In genomic region chr17:77480509-77481215, GRCh38 we compare ENCODE assay signal across 18 cellular contexts.
DNase-seq lines count a peak whose midpoint lies in the region; ATAC-seq and TF ChIP-seq lines count a peak whose summit lies in the region.
"Had no signal": no experiment of that assay in that cellular context is flagged by ENCODE, and none has a peak within 500 bp of the region (broad histone marks: within the 10 kb centered on the region; RNA-seq: fewer than 3 reads in every experiment).

No MANE protein-coding gene starts in this region.

- H3K27me3 ChIP-seq in GM23338 (ENCODE audit: insufficient read depth) = no peaks in the 10 kb centered on the region
- H3K27me3 ChIP-seq in Panc1 (ENCODE audit: control insufficient read depth, insufficient read depth, low read length) = no peaks in the 10 kb centered on the region
- H3K27me3 ChIP-seq in smooth muscle cell (ENCODE audit: low read depth) = no peaks in the 10 kb centered on the region
- H3K27me3 ChIP-seq: dorsolateral prefrontal cortex had no signal

- H3K4me2 ChIP-seq in GM23338 (no peak overlapping the region), smooth muscle cell (peak overlapping the region; percentile 67)

- H3K79me2 ChIP-seq in GM23338 (replicated peaks; ENCODE audit: insufficient read depth) = peaks cover 77% of the 10 kb centered on the region
- H3K79me2 ChIP-seq in smooth muscle cell (ENCODE audit: low read depth) = peaks cover 91% of the 10 kb centered on the region

- H2AFZ ChIP-seq in GM23338 (no peak overlapping the region), smooth muscle cell (ENCODE audit: low read depth) (no peak overlapping the region)

- no peak overlapping the region for H3K9ac ChIP-seq in smooth muscle cell (ENCODE audit: low read depth)

- CTCF ChIA-PET in Panc1 (lab: Charles Lee) = no interaction called here
- CTCF ChIA-PET in T-cell (lab: Charles Lee) = no interaction called here

- H3K27me3 Mint-ChIP-seq in GM23338 (ENCODE audit: insufficient read depth, low read depth, poor library complexity) (peaks cover 15% of the 10 kb centered on the region), glutamatergic neuron (ENCODE audit: unreplicated experiment) (peaks cover 19% of the 10 kb centered on the region), T-cell (no peaks in the 10 kb centered on the region)

- H3K36me3 Mint-ChIP-seq in GM23338 (ENCODE audit: low read depth) (peaks cover 15% of the 10 kb centered on the region), glutamatergic neuron (ENCODE audit: unreplicated experiment) (no peaks in the 10 kb centered on the region), T-cell (peaks cover 31% of the 10 kb centered on the region)

- H3K4me1 Mint-ChIP-seq in GM23338 (peaks cover 42% of the 10 kb centered on the region), glutamatergic neuron (ENCODE audit: low read depth, unreplicated experiment) (peaks cover 29% of the 10 kb centered on the region), T-cell (peaks cover 40 to 57% (median 55%) of the 10 kb centered on the region in 3 donors)

- H3F3A ChIP-seq in GM23338 (replicated peaks; ENCODE audit: low read depth) (peaks cover 6% of the 10 kb centered on the region; the same call in 1 of the 2 replicates), smooth muscle cell (ENCODE audit: low read depth) (peaks cover 24% of the 10 kb centered on the region)

- no peaks in the 10 kb centered on the region for H3K36me3 ChIP-seq in GM23338 (ENCODE audit: insufficient read depth)
- no peaks in the 10 kb centered on the region for H3K36me3 ChIP-seq in Panc1 (ENCODE audit: control insufficient read depth, insufficient read depth, low read length)
- H3K36me3 ChIP-seq in smooth muscle cell (ENCODE audit: low read depth) = no peaks in the 10 kb centered on the region

- H3K27ac ChIP-seq in GM23338 (ENCODE audit: low read depth) (no peak overlapping the region; the same call in 1 of the 2 replicates), Panc1 (ENCODE audit: low read length) (no peak overlapping the region), smooth muscle cell (ENCODE audit: low read depth) (peak overlapping the region; percentile 42)

- TF ChIP-seq CTCF in GM23338 (conservative IDR thresholded peaks at IDR 0.05; ENCODE audit: low read depth in 2 of 2) = no peak
- TF ChIP-seq CTCF in Panc1 (IDR thresholded peaks at IDR 0.05) = no peak
- TF ChIP-seq CTCF in glutamatergic neuron (IDR thresholded peaks at IDR 0.05; ENCODE audit: partially characterized antibody, unreplicated experiment) = no peak
- no peak for TF ChIP-seq CTCF in smooth muscle cell (IDR thresholded peaks at IDR 0.05; ENCODE audit: borderline replicate concordance, insufficient read depth, poor library complexity, severe bottlenecking)

- H3K27ac Mint-ChIP-seq in GM23338 (no peak overlapping the region), glutamatergic neuron (ENCODE audit: unreplicated experiment) (peak overlapping the region; percentile 94), T-cell (no peak overlapping the region)

- H3K4me3 Mint-ChIP-seq in GM23338 (no peak overlapping the region), glutamatergic neuron (ENCODE audit: unreplicated experiment) (no peak overlapping the region), T-cell (no peak overlapping the region)
- H3K4me3 Mint-ChIP-seq: T-helper 1 cell treated with Interleukin-12 subunit alpha and Interleukin-12 subunit beta and Interleukin-4 antibody, amounts not matched to agents 30 μg/mL and 1 μg/mL, for 36 hours had no signal

- BruUV-seq in Panc1 (replicated peaks; lab: Mats Ljungman, UMichigan) = no TSS peak

- ATAC-seq in GM23338 (peak; percentile 31), Panc1 (peak; percentile 14), T-cell (replicated peaks in 1 of 4) (no peak), GM19035 (IDR thresholded peaks at IDR 0.05; ENCODE audit: unreplicated experiment) (no peak), GM19452 (IDR thresholded peaks at IDR 0.05; ENCODE audit: unreplicated experiment) (no peak)
- ATAC-seq: K562 had no signal

- H4K20me1 ChIP-seq in GM23338 (replicated peaks; ENCODE audit: insufficient read depth) = peaks cover 12% of the 10 kb centered on the region
- peaks cover 100% of the 10 kb centered on the region for H4K20me1 ChIP-seq in smooth muscle cell (ENCODE audit: low read depth)

- H3K9me2 ChIP-seq in GM23338 (ENCODE audit: insufficient read depth) = no peaks in the 10 kb centered on the region

- intact Hi-C loops in Panc1 (cut with micrococcal nuclease; ENCODE audit: unreplicated experiment) = no loop called here

- peaks cover 34% of the 10 kb centered on the region for H3K4me1 ChIP-seq in GM23338 (ENCODE audit: insufficient read depth)
- peaks cover 42% of the 10 kb centered on the region for H3K4me1 ChIP-seq in Panc1 (ENCODE audit: control insufficient read depth, insufficient read depth, low read length)
- H3K4me1 ChIP-seq in smooth muscle cell (ENCODE audit: low read depth) = peaks cover 37% of the 10 kb centered on the region

- no peak for DNase-seq in GM23338 (ENCODE audit: low spot score)
- no peak for DNase-seq in Panc1 (ENCODE audit: low read depth, low spot score)
- peak; percentile 42 for DNase-seq in glutamatergic neuron
- no peak for DNase-seq in smooth muscle cell (lab: John Stamatoyannopoulos, UW; ENCODE audit: unreplicated experiment)
- DNase-seq in T-cell = no peak
- DNase-seq: activated CD4-positive, CD25-positive, alpha-beta regulatory T cell treated with anti-CD3 and anti-CD28 coated beads, Interleukin-2, amount 50 U/mL, for 72 hours; amygdala; Caco-2; dorsolateral prefrontal cortex; foreskin fibroblast; islet precursor cell; NCI-H1417 treated with DMSO at 0.1 percent for 48 hours; NCI-H446; stimulated activated CD4-positive, alpha-beta T cell treated with anti-CD3 and anti-CD28 coated beads, Interleukin-4, amount 100 ng/mL, for 4 hours had no signal

- in situ Hi-C loops in Panc1 (cut with HindIII; ENCODE audit: low pct_unique_long_range_greater_than_20kb, low sequenced_read_pairs) = no loop called here

- H3K9me3 Mint-ChIP-seq in GM23338 (no peaks in the 10 kb centered on the region), glutamatergic neuron (ENCODE audit: unreplicated experiment) (peaks cover 15% of the 10 kb centered on the region), T-cell (no peaks in the 10 kb centered on the region)
- H3K9me3 Mint-ChIP-seq: T-helper 1 cell treated with Interleukin-12 subunit alpha and Interleukin-12 subunit beta and Interleukin-4 antibody, amounts not matched to agents 30 μg/mL and 1 μg/mL, for 36 hours had no signal

- 59% methylated on average over 25 of the region's 25 CpGs for WGBS in smooth muscle cell (ENCODE audit: low lambda C conversion rate)

- no peaks in the 10 kb centered on the region for H3K9me3 ChIP-seq in Panc1 (ENCODE audit: control insufficient read depth, insufficient read depth, low read depth, low read length)
- no peaks in the 10 kb centered on the region for H3K9me3 ChIP-seq in smooth muscle cell (replicated peaks; ENCODE audit: low read depth)
- H3K9me3 ChIP-seq: Caco-2 had no signal

- H3K4me3 ChIP-seq in GM23338 (no peak overlapping the region), Panc1 (ENCODE audit: low read depth in 2 of 2, low read length in 2 of 2) (no peak overlapping the region), smooth muscle cell (no peak overlapping the region)
- H3K4me3 ChIP-seq: dorsolateral prefrontal cortex, K562 had no signal

- POLR2A ChIA-PET in Panc1 (lab: Charles Lee) (no interaction called here), T-cell (lab: Charles Lee) (no interaction called here)

TF ChIP-seq in GM23338, 12 proteins besides CTCF, POLR2A, EP300 and RAD21 (continues in another document):
- TF ChIP-seq POLR2AphosphoS5 (IDR thresholded peaks at IDR 0.05; ENCODE audit: low read depth) (no peak), NANOG (IDR thresholded peaks at IDR 0.05; ENCODE audit: borderline replicate concordance) (no peak), EZH2 (IDR thresholded peaks at IDR 0.05; ENCODE audit: low read depth, unreplicated experiment) (no peak), STAT1 (IDR thresholded peaks at IDR 0.05; ENCODE audit: unreplicated experiment) (no peak), JUNB (IDR thresholded peaks at IDR 0.05; ENCODE audit: unreplicated experiment) (no peak), REST (IDR thresholded peaks at IDR 0.05; ENCODE audit: unreplicated experiment) (no peak), ZNF331 (CRISPR knock-in tag; IDR thresholded peaks at IDR 0.05; ENCODE audit: low read depth) (no peak), ZNF114 (CRISPR knock-in tag; IDR thresholded peaks at IDR 0.05) (no peak), CREB1 (CRISPR knock-in tag; IDR thresholded peaks at IDR 0.05; ENCODE audit: low read depth) (no peak)

Comparison
In these comparisons a context has a peak if more than half of its experiments do, and no peak if none do; other contexts are left out.
1. ATAC-seq: peak in GM23338 (single experiment) and Panc1 (single experiment); none in T-cell (0 of 4), GM19035 (single experiment) and GM19452 (single experiment).